Comparison of ENCODE assay signal across 22 cellular contexts in genomic region chr15:63165166-63165859, GRCh38.
"Had no signal": no experiment of that assay in that cellular context is flagged by ENCODE, and none has a peak within 500 bp of the region (broad histone marks: within the 10 kb centered on the region; RNA-seq: fewer than 3 reads in every experiment).

No MANE protein-coding gene starts in this region.

- H3K9me3 ChIP-seq: pancreas, prostate gland, spleen, transverse colon had no signal

- ATAC-seq: activated CD8-positive, alpha-beta T cell treated with anti-CD3 and anti-CD28 coated beads for 36 hours; activated T-cell treated with anti-CD3 and anti-CD28 coated beads, Interleukin-2, amount 50 U/mL, for 4 hours; activated T-helper 17 cell treated with anti-CD3 and anti-CD28 coated beads, Interleukin-2, amount 50 U/mL, for 72 hours; pancreas had no signal

- H3K36me3 ChIP-seq: pancreas, prostate gland, spleen, transverse colon had no signal

- H3K27me3 ChIP-seq: pancreas, spleen, transverse colon had no signal

- FAIRE-seq: bronchial epithelial cell, colon, endometrium, kidney, pancreas had no signal

- H3K27ac ChIP-seq: pancreas, prostate gland, spleen, transverse colon had no signal

- H3K4me3 ChIP-seq: pancreas, prostate gland, spleen, transverse colon had no signal

- H3K4me1 ChIP-seq: pancreas, prostate gland, transverse colon had no signal

- DNase-seq: activated B cell treated with CpG ODN at 0.5 μM for 24 hours; activated CD4-positive, alpha-beta T cell treated with anti-CD3 and anti-CD28 coated beads, Interleukin-2, amount 50 U/mL, for 1 hour; activated CD8-positive, alpha-beta T cell treated with anti-CD3 and anti-CD28 coated beads for 36 hours; activated gamma-delta T cell treated with Interleukin-2 at 50 U/mL for 16 hours; activated naive CD4-positive, alpha-beta T cell treated with anti-CD3 and anti-CD28 coated beads, Interleukin-2, amount 50 U/mL, for 16 hours; activated T-cell treated with anti-CD3 and anti-CD28 coated beads, Interleukin-2, amount 50 U/mL, for 4 hours; dermis blood vessel endothelial cell; effector CD4-positive, alpha-beta T cell; head of caudate nucleus; hippocampal formation; kidney; midbrain; naive thymus-derived CD4-positive, alpha-beta T cell; pancreas; retina; spleen; transverse colon had no signal
